ENCODE assay signal across 1 cellular context in the genomic region with DNA sequence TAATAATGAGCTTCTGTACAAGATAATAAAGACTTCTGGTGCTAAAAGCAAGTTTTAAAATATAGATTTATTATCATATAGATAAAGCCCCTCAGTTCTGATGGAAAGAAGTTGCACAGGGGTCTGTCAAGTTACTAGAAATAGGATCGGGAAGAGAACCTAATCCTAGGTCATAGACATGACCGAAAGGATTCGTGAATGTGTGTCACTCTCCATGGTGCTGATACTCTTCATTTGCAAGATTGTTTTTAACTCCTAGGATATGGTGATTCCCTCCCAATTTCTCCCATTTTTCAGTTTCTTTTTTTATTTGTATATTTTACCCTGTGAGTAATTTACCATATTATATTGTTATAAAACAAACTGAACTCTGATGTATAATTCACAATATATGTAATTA.
TF ChIP-seq lines count a peak whose summit lies in the region.

No MANE protein-coding gene starts in this region.

TF ChIP-seq in A549, 52 proteins besides CTCF, POLR2A, EP300 and RAD21 (continued from another document):
- TF ChIP-seq, protein P1, sequence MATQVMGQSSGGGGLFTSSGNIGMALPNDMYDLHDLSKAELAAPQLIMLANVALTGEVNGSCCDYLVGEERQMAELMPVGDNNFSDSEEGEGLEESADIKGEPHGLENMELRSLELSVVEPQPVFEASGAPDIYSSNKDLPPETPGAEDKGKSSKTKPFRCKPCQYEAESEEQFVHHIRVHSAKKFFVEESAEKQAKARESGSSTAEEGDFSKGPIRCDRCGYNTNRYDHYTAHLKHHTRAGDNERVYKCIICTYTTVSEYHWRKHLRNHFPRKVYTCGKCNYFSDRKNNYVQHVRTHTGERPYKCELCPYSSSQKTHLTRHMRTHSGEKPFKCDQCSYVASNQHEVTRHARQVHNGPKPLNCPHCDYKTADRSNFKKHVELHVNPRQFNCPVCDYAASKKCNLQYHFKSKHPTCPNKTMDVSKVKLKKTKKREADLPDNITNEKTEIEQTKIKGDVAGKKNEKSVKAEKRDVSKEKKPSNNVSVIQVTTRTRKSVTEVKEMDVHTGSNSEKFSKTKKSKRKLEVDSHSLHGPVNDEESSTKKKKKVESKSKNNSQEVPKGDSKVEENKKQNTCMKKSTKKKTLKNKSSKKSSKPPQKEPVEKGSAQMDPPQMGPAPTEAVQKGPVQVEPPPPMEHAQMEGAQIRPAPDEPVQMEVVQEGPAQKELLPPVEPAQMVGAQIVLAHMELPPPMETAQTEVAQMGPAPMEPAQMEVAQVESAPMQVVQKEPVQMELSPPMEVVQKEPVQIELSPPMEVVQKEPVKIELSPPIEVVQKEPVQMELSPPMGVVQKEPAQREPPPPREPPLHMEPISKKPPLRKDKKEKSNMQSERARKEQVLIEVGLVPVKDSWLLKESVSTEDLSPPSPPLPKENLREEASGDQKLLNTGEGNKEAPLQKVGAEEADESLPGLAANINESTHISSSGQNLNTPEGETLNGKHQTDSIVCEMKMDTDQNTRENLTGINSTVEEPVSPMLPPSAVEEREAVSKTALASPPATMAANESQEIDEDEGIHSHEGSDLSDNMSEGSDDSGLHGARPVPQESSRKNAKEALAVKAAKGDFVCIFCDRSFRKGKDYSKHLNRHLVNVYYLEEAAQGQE (IDR thresholded peaks at IDR 0.05): peak; percentile 89
- TF ChIP-seq, protein P2, sequence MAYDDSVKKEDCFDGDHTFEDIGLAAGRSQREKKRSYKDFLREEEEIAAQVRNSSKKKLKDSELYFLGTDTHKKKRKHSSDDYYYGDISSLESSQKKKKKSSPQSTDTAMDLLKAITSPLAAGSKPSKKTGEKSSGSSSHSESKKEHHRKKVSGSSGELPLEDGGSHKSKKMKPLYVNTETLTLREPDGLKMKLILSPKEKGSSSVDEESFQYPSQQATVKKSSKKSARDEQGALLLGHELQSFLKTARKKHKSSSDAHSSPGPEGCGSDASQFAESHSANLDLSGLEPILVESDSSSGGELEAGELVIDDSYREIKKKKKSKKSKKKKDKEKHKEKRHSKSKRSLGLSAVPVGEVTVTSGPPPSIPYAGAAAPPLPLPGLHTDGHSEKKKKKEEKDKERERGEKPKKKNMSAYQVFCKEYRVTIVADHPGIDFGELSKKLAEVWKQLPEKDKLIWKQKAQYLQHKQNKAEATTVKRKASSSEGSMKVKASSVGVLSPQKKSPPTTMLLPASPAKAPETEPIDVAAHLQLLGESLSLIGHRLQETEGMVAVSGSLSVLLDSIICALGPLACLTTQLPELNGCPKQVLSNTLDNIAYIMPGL (CRISPR knock-in tag; IDR thresholded peaks at IDR 0.05; ENCODE audit: borderline replicate concordance): no peak
- TF ChIP-seq JUNB (IDR thresholded peaks at IDR 0.05) (no peak), MYC (IDR thresholded peaks at IDR 0.05; ENCODE audit: borderline replicate concordance, low read length) (no peak)
